In the genomic region with DNA sequence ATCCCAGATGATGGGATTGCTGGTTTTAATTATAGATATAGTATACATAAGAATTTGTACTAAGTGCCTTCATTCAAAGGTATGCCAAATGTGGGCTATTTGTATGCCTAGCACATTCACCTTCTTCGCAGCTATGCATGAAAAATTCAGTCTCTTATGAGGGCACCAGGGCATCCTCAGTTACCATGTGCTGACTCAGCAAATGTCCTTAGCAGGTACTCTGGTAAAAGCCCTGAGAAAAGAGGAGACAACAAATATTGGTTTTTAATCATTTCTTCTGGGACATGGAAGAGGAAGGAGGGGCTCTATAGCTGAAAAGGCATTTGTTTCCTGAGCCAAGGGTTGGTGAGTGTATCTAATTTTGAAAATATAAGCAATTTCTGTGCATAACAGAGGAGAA, we compare ENCODE assay signal across 2 cellular contexts.
A peak's percentile ranks its signal among the peaks of the same experiment; 100 is the strongest.
TF ChIP-seq lines count a peak whose summit lies in the region.

No MANE protein-coding gene starts in this region.

TF ChIP-seq in HepG2, 621 proteins besides CTCF, POLR2A, EP300 and RAD21 (continued from another document):
- TF ChIP-seq MAFK (conservative IDR thresholded peaks at IDR 0.05 in 1 of 2, IDR thresholded peaks at IDR 0.05 in 1 of 2; ENCODE audit: low read length in 2 of 2), result peak; percentile 99 to 100
- 0 out of 2 replicates have a peak, but pooled peaks have one; percentile 41 for TF ChIP-seq RFX5 (IDR thresholded peaks at IDR 0.05; ENCODE audit: low read depth, low read length)

TF ChIP-seq in K562, 482 proteins besides CTCF, POLR2A, EP300 and RAD21 (continued from another document):
- TF ChIP-seq, protein P1, sequence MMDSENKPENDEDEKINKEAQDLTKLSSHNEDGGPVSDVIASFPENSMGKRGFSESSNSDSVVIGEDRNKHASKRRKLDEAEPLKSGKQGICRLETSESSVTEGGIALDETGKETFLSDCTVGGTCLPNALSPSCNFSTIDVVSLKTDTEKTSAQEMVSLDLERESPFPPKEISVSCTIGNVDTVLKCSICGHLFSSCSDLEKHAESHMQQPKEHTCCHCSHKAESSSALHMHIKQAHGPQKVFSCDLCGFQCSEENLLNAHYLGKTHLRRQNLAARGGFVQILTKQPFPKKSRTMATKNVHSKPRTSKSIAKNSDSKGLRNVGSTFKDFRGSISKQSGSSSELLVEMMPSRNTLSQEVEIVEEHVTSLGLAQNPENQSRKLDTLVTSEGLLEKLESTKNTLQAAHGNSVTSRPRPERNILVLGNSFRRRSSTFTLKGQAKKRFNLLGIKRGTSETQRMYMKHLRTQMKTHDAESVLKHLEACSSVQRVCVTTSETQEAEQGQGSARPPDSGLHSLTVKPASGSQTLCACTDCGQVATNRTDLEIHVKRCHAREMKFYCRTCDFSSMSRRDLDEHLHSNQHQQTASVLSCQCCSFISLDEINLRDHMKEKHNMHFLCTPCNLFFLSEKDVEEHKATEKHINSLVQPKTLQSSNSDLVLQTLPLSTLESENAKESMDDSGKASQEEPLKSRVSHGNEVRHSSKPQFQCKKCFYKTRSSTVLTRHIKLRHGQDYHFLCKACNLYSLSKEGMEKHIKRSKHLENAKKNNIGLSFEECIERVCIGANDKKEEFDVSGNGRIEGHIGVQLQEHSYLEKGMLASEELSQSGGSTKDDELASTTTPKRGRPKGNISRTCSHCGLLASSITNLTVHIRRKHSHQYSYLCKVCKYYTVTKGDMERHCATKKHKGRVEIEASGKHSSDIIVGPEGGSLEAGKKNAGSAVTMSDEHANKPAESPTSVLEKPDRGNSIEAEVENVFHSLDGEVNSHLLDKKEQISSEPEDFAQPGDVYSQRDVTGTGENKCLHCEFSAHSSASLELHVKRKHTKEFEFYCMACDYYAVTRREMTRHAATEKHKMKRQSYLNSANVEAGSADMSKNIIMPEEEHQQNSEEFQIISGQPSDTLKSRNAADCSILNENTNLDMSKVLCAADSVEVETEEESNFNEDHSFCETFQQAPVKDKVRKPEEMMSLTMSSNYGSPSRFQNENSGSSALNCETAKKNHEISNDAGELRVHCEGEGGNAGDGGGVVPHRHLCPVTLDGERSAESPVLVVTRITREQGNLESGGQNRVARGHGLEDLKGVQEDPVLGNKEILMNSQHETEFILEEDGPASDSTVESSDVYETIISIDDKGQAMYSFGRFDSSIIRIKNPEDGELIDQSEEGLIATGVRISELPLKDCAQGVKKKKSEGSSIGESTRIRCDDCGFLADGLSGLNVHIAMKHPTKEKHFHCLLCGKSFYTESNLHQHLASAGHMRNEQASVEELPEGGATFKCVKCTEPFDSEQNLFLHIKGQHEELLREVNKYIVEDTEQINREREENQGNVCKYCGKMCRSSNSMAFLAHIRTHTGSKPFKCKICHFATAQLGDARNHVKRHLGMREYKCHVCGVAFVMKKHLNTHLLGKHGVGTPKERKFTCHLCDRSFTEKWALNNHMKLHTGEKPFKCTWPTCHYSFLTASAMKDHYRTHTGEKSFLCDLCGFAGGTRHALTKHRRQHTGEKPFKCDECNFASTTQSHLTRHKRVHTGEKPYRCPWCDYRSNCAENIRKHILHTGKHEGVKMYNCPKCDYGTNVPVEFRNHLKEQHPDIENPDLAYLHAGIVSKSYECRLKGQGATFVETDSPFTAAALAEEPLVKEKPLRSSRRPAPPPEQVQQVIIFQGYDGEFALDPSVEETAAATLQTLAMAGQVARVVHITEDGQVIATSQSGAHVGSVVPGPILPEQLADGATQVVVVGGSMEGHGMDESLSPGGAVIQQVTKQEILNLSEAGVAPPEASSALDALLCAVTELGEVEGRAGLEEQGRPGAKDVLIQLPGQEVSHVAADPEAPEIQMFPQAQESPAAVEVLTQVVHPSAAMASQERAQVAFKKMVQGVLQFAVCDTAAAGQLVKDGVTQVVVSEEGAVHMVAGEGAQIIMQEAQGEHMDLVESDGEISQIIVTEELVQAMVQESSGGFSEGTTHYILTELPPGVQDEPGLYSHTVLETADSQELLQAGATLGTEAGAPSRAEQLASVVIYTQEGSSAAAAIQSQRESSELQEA (IDR thresholded peaks at IDR 0.05; ENCODE audit: low read depth), result no peak
- TF ChIP-seq ATF6 (CRISPR knock-in tag; IDR thresholded peaks at IDR 0.05) (no peak), ZNF316 (IDR thresholded peaks at IDR 0.05) (peak; percentile 60; the same call in 1 of the 2 replicates), PHB (CRISPR knock-in tag; IDR thresholded peaks at IDR 0.05) (no peak), MAFF (IDR thresholded peaks at IDR 0.05; ENCODE audit: low read length) (peak; percentile 87), C11orf30 (IDR thresholded peaks at IDR 0.05; ENCODE audit: low read depth) (peak; percentile 69), MAFG (tag; conservative IDR thresholded peaks at IDR 0.05) (peak; percentile 62), MCM7 (IDR thresholded peaks at IDR 0.05) (no peak), NR1H2 (CRISPR knock-in tag; IDR thresholded peaks at IDR 0.05) (no peak)
- TF ChIP-seq, protein P2, sequence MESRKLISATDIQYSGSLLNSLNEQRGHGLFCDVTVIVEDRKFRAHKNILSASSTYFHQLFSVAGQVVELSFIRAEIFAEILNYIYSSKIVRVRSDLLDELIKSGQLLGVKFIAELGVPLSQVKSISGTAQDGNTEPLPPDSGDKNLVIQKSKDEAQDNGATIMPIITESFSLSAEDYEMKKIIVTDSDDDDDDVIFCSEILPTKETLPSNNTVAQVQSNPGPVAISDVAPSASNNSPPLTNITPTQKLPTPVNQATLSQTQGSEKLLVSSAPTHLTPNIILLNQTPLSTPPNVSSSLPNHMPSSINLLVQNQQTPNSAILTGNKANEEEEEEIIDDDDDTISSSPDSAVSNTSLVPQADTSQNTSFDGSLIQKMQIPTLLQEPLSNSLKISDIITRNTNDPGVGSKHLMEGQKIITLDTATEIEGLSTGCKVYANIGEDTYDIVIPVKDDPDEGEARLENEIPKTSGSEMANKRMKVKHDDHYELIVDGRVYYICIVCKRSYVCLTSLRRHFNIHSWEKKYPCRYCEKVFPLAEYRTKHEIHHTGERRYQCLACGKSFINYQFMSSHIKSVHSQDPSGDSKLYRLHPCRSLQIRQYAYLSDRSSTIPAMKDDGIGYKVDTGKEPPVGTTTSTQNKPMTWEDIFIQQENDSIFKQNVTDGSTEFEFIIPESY (CRISPR knock-in tag; IDR thresholded peaks at IDR 0.05), result no peak
